In genomic region chr6:83176256-83176655, GRCh38 we compare ENCODE assay signal across 19 cellular contexts.
"Had no signal": no experiment of that assay in that cellular context is flagged by ENCODE, and none has a peak within 500 bp of the region (broad histone marks: within the 10 kb centered on the region; RNA-seq: fewer than 3 reads in every experiment).

No MANE protein-coding gene starts in this region.

- DNase-seq: activated CD4-positive, alpha-beta T cell treated with anti-CD3 and anti-CD28 coated beads, Interleukin-2, amount 50 U/mL, for 4 hours; activated gamma-delta T cell treated with Interleukin-2 at 50 U/mL for 16 hours; activated T-cell treated with anti-CD3 and anti-CD28 coated beads for 4 hours; dorsolateral prefrontal cortex; foreskin keratinocyte; hypothalamus; islet precursor cell; left colon; right cardiac atrium; stimulated activated CD4-positive, alpha-beta T cell treated with anti-CD3 and anti-CD28 coated beads, Interleukin-15, amount 100 ng/mL, for 24 hours; stimulated activated CD4-positive, alpha-beta T cell treated with anti-CD3 and anti-CD28 coated beads, Interleukin-2, amount 100 ng/mL, for 48 hours; SW 1271; upper lobe of right lung had no signal

- H3K27me3 ChIP-seq: dorsolateral prefrontal cortex, foreskin keratinocyte, neural progenitor cell, upper lobe of right lung had no signal

- H3K27ac Mint-ChIP-seq: activated naive CD4-positive, alpha-beta T cell treated with anti-CD3 and anti-CD28 coated beads, Interleukin-2, amount 50 U/mL, for 72 hours; activated T-helper 1 cell treated with anti-CD3 and anti-CD28 coated beads, Interleukin-12 subunit alpha, Interleukin-12 subunit beta, Interleukin-2, Interleukin-4 antibody, amounts not matched to agents 30 ng/mL and 10 ng/mL and 1 ng/mL, durations not matched to agents 14 hours and 24 hours and 36 hours; neural progenitor cell; progenitor cell of endocrine pancreas had no signal

- H3K27ac ChIP-seq: epithelial cell of prostate, foreskin keratinocyte, neural progenitor cell, skin epidermis, upper lobe of right lung had no signal

- H3K27me3 Mint-ChIP-seq: progenitor cell of endocrine pancreas had no signal

- H3K9me3 ChIP-seq: upper lobe of right lung had no signal

- H3K4me1 Mint-ChIP-seq: neural progenitor cell had no signal

- H3K4me1 ChIP-seq: foreskin keratinocyte, neural progenitor cell, upper lobe of right lung had no signal

- H3K4me3 Mint-ChIP-seq: activated T-helper 1 cell treated with anti-CD3 and anti-CD28 coated beads, Interleukin-12 subunit alpha, Interleukin-12 subunit beta, Interleukin-2, Interleukin-4 antibody, amounts not matched to agents 30 ng/mL and 10 ng/mL and 1 ng/mL, durations not matched to agents 14 hours and 24 hours and 36 hours; neural progenitor cell had no signal

- ATAC-seq: activated naive CD4-positive, alpha-beta T cell treated with anti-CD3 and anti-CD28 coated beads, Interleukin-2, amount 50 U/mL, for 72 hours; foreskin keratinocyte; left colon; right cardiac atrium; upper lobe of right lung had no signal

- H3K9me3 Mint-ChIP-seq: activated naive CD4-positive, alpha-beta T cell treated with anti-CD3 and anti-CD28 coated beads, Interleukin-2, amount 50 U/mL, for 72 hours; activated T-helper 1 cell treated with anti-CD3 and anti-CD28 coated beads, Interleukin-12 subunit alpha, Interleukin-12 subunit beta, Interleukin-2, Interleukin-4 antibody, amounts not matched to agents 30 ng/mL and 10 ng/mL and 1 ng/mL, durations not matched to agents 14 hours and 24 hours and 36 hours; neural progenitor cell had no signal

- H3K4me3 ChIP-seq: dorsolateral prefrontal cortex, neural progenitor cell, skin epidermis, upper lobe of right lung had no signal
